Comparison of ENCODE assay signal across 34 cellular contexts in the genomic region with DNA sequence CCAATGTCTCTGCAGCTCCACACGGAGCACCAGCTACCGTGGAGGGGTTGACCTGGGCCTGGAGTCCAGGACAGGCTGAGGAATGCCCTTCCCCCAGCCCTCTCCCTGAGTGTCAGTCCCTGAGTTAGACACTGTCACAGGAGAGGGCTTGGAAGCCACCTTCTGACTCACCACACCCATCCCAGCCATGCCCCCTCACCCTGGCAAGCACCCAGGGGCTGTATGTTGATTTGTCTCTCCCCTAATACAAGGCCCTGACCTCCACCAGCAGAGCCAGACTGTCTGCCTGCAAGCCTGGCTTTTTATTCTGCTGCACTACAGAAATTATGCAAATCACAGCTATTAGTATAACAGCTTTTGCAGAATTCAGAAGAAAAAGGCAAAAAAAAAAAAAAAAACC.
"Had no signal": no experiment of that assay in that cellular context is flagged by ENCODE, and none has a peak within 500 bp of the region (broad histone marks: within the 10 kb centered on the region; RNA-seq: fewer than 3 reads in every experiment).

No MANE protein-coding gene starts in this region.

- H3K9me3 ChIP-seq: breast epithelium had no signal

- H3K27ac Mint-ChIP-seq: activated B cell treated with CpG ODN at 0.5 μM for 24 hours; activated CD4-positive, alpha-beta memory T cell treated with anti-CD3 and anti-CD28 coated beads for 36 hours; activated naive CD4-positive, alpha-beta T cell treated with anti-CD3 and anti-CD28 coated beads, Interleukin-2, amount 10 ng/mL, durations not matched to agents 7 days and 5 days; activated naive CD8-positive, alpha-beta T cell; activated naive CD8-positive, alpha-beta T cell treated with anti-CD3 and anti-CD28 coated beads, Interleukin-2, amount 50 U/mL, for 24 hours had no signal

- H3K4me1 ChIP-seq: breast epithelium had no signal

- H2AFZ ChIP-seq: PC-9 had no signal

- H3K27me3 Mint-ChIP-seq: activated B cell treated with CpG ODN at 0.5 μM for 24 hours; activated naive CD4-positive, alpha-beta T cell treated with anti-CD3 and anti-CD28 coated beads, Interleukin-2, amount 10 ng/mL, durations not matched to agents 7 days and 5 days; activated naive CD8-positive, alpha-beta T cell had no signal

- ATAC-seq: activated naive CD8-positive, alpha-beta T cell treated with anti-CD3 and anti-CD28 coated beads, Interleukin-2, amount 50 U/mL, for 24 hours; Right ventricle myocardium inferior; SK-N-SH treated with all-trans-retinoic acid at 6 μM for 48 hours had no signal

- H3K4me1 Mint-ChIP-seq: activated B cell treated with CpG ODN at 0.5 μM for 24 hours; activated naive CD4-positive, alpha-beta T cell treated with anti-CD3 and anti-CD28 coated beads, Interleukin-2, amount 10 ng/mL, durations not matched to agents 7 days and 5 days; activated naive CD8-positive, alpha-beta T cell treated with anti-CD3 and anti-CD28 coated beads, Interleukin-2, amount 50 U/mL, for 24 hours had no signal

- H3K4me3 Mint-ChIP-seq: activated B cell treated with CpG ODN at 0.5 μM for 24 hours; activated CD4-positive, alpha-beta memory T cell treated with anti-CD3 and anti-CD28 coated beads for 36 hours; activated naive CD4-positive, alpha-beta T cell treated with anti-CD3 and anti-CD28 coated beads, Interleukin-2, amount 10 ng/mL, durations not matched to agents 7 days and 5 days; activated naive CD8-positive, alpha-beta T cell; activated naive CD8-positive, alpha-beta T cell treated with anti-CD3 and anti-CD28 coated beads, Interleukin-2, amount 50 U/mL, for 24 hours had no signal

- H3K4me3 ChIP-seq: breast epithelium, PC-9 had no signal

- H3K9me3 Mint-ChIP-seq: activated B cell treated with CpG ODN at 0.5 μM for 24 hours; activated CD4-positive, alpha-beta memory T cell treated with anti-CD3 and anti-CD28 coated beads for 36 hours; activated naive CD4-positive, alpha-beta T cell treated with anti-CD3 and anti-CD28 coated beads, Interleukin-2, amount 10 ng/mL, durations not matched to agents 7 days and 5 days; activated naive CD8-positive, alpha-beta T cell treated with anti-CD3 and anti-CD28 coated beads, Interleukin-2, amount 50 U/mL, for 24 hours had no signal

- H3K4me2 ChIP-seq: PC-9 had no signal

- H3K36me3 Mint-ChIP-seq: activated CD4-positive, alpha-beta memory T cell treated with anti-CD3 and anti-CD28 coated beads for 36 hours; activated naive CD4-positive, alpha-beta T cell treated with anti-CD3 and anti-CD28 coated beads, Interleukin-2, amount 10 ng/mL, durations not matched to agents 7 days and 5 days; activated naive CD8-positive, alpha-beta T cell had no signal

- DNase-seq: activated B cell treated with CpG ODN at 0.5 μM for 24 hours; activated CD4-positive, alpha-beta memory T cell treated with anti-CD3 and anti-CD28 coated beads for 36 hours; activated CD4-positive, alpha-beta T cell treated with anti-CD3 and anti-CD28 coated beads for 4 hours; activated CD4-positive, alpha-beta T cell treated with anti-CD3 and anti-CD28 coated beads, Interleukin-2, amount 50 U/mL, for 1 hour; activated CD4-positive, CD25-positive, alpha-beta regulatory T cell treated with anti-CD3 and anti-CD28 coated beads, Interleukin-2, amount 50 U/mL, for 72 hours; activated CD8-positive, alpha-beta memory T cell treated with anti-CD3 and anti-CD28 coated beads, Interleukin-2, amount 50 U/mL, for 48 hours; activated effector memory CD4-positive, alpha-beta T cell treated with Interleukin-2 at 50 U/mL for 16 hours; activated naive CD4-positive, alpha-beta T cell treated with anti-CD3 and anti-CD28 coated beads, Interleukin-2, amount 10 ng/mL, durations not matched to agents 7 days and 5 days; activated naive CD8-positive, alpha-beta T cell treated with anti-CD3 and anti-CD28 coated beads, Interleukin-2, amount 50 U/mL, for 24 hours; activated T-cell treated with anti-CD3 and anti-CD28 coated beads, Interleukin-2, amount 50 U/mL, for 48 hours; amniotic stem cell; aorta; NCI-H1105; NCI-H1417 treated with DMSO at 0.1 percent for 48 hours; NCI-H187 treated with DMSO at 0.1 percent for 48 hours; NCI-H2081; NCI-H2171 treated with DMSO at 0.1 percent for 48 hours; NCI-H2227 treated with DMSO at 0.1 percent for 48 hours; NCI-H446 treated with DMSO at 0.1 percent for 48 hours; NCI-H524; NCI-H748 treated with DMSO at 0.1 percent for 48 hours; NK-92 treated with Interleukin-12 subunit alpha and Interleukin-12 subunit beta, amount 100 ng/mL, for 24 hours; PC-9; SIG-M5; SW 1271; T-helper 1 cell; T-helper 2 cell; T-helper 9 cell had no signal

- H3K27ac ChIP-seq: breast epithelium, PC-9, RWPE1, VCaP had no signal

- H3K27me3 ChIP-seq: breast epithelium had no signal

- H3K36me3 ChIP-seq: breast epithelium had no signal
